16 cellular contexts compared by ENCODE assay signal in the genomic region with DNA sequence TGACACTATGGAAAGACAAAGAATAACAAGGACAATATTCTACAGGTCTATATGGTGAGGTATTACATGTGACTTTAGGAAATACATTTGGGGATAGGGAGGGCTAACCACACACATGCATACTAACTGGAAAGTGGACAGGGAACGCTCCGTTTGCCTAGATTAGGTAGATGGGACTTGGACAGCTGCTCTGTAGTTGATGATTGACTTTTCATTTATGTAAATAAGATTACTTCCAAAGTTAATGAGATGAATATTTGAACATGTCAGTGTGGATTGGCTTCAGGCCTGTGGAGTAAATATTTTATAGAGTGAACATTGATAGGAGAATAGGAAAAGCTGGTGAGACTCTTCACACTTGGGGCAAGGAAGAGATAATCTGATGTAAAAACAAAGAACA.
DNase-seq lines count a peak whose midpoint lies in the region; ATAC-seq, FAIRE-seq and TF ChIP-seq lines count a peak whose summit lies in the region.
"Had no signal": no experiment of that assay in that cellular context is flagged by ENCODE, and none has a peak within 500 bp of the region (broad histone marks: within the 10 kb centered on the region; RNA-seq: fewer than 3 reads in every experiment).

No MANE protein-coding gene starts in this region.

- H3K4me1 ChIP-seq in hepatocyte (ENCODE audit: insufficient read depth), result no peaks in the 10 kb centered on the region
- peaks cover 3 to 13% of the 10 kb centered on the region in 2 donors for H3K4me1 ChIP-seq in small intestine (ENCODE audit: control insufficient read depth in 2 of 2, insufficient read depth in 1 of 2, low read depth in 1 of 2, low read length in 1 of 2)

- peaks cover 31% of the 10 kb centered on the region for H4K20me1 ChIP-seq in hepatocyte (ENCODE audit: insufficient read depth, poor library complexity, severe bottlenecking)

- H2AFZ ChIP-seq in hepatocyte, result no peak overlapping the region

- peaks cover 97% of the 10 kb centered on the region for H3K79me2 ChIP-seq in hepatocyte

- peaks cover 80% of the 10 kb centered on the region for H3K4me1 Mint-ChIP-seq in activated CD8-positive, alpha-beta T cell treated with anti-CD3 and anti-CD28 coated beads for 36 hours (ENCODE audit: low read depth)
- H3K4me1 Mint-ChIP-seq in activated CD8-positive, alpha-beta T cell treated with anti-CD3 and anti-CD28 coated beads, Interleukin-2, amount 10 ng/mL, durations not matched to agents 7 days and 5 days (ENCODE audit: low read depth), result peaks cover 57% of the 10 kb centered on the region

- ATAC-seq in activated CD8-positive, alpha-beta T cell treated with anti-CD3 and anti-CD28 coated beads for 36 hours, result no peak
- no peak for ATAC-seq in activated CD8-positive, alpha-beta T cell treated with anti-CD3 and anti-CD28 coated beads, Interleukin-2, amount 10 ng/mL, durations not matched to agents 7 days and 5 days

- H3K27me3 ChIP-seq in hepatocyte (no peaks in the 10 kb centered on the region), small intestine (ENCODE audit: control insufficient read depth in 2 of 2, insufficient read depth in 2 of 2, low read length in 2 of 2) (no peaks in the 10 kb centered on the region)

- no peak overlapping the region for H3K4me2 ChIP-seq in hepatocyte

- H3K27ac ChIP-seq in VCaP (peak overlapping the region; percentile 56), hepatocyte (peak overlapping the region; percentile 18), small intestine (ENCODE audit: low read depth in 1 of 2, low read length in 1 of 2) (no peak overlapping the region)

- intact Hi-C loops in activated CD8-positive, alpha-beta T cell treated with anti-CD3 and anti-CD28 coated beads for 36 hours (cut with micrococcal nuclease), result no loop called here

- H3K9me3 Mint-ChIP-seq in activated CD8-positive, alpha-beta T cell treated with anti-CD3 and anti-CD28 coated beads for 36 hours, result peaks cover 13% of the 10 kb centered on the region
- H3K9me3 Mint-ChIP-seq in activated CD8-positive, alpha-beta T cell treated with anti-CD3 and anti-CD28 coated beads, Interleukin-2, amount 10 ng/mL, durations not matched to agents 7 days and 5 days (ENCODE audit: insufficient read depth), result peaks cover 6% of the 10 kb centered on the region

- no peak for DNase-seq in activated CD8-positive, alpha-beta T cell treated with anti-CD3 and anti-CD28 coated beads for 36 hours
- DNase-seq in activated CD8-positive, alpha-beta T cell treated with anti-CD3 and anti-CD28 coated beads, Interleukin-2, amount 10 ng/mL, durations not matched to agents 7 days and 5 days, result no peak
- DNase-seq in hepatocyte (ENCODE audit: low spot score) (no peak), small intestine (peak; percentile 48), GF-D8 (lab: John Stamatoyannopoulos, UW) (no peak), urothelium cell line (ENCODE audit: low spot score) (no peak)
- no peak for DNase-seq in stimulated activated CD4-positive, alpha-beta T cell treated with anti-CD3 and anti-CD28 coated beads, Interleukin-1b, Interleukin-23, amount 100 ng/mL, for 48 hours
- DNase-seq: activated naive CD4-positive, alpha-beta T cell treated with anti-CD3 and anti-CD28 coated beads, Interleukin-2, amount 50 U/mL, for 16 hours; NCI-H146; NCI-H524 treated with DMSO at 0.1 percent for 48 hours had no signal

- peak overlapping the region; percentile 71 for H3K27ac Mint-ChIP-seq in activated CD8-positive, alpha-beta T cell treated with anti-CD3 and anti-CD28 coated beads for 36 hours
- no peak overlapping the region for H3K27ac Mint-ChIP-seq in activated CD8-positive, alpha-beta T cell treated with anti-CD3 and anti-CD28 coated beads, Interleukin-2, amount 10 ng/mL, durations not matched to agents 7 days and 5 days

- H3K36me3 ChIP-seq in hepatocyte (replicated peaks; ENCODE audit: insufficient read depth, low read depth) (no peaks in the 10 kb centered on the region), small intestine (ENCODE audit: control insufficient read depth in 2 of 2, insufficient read depth in 2 of 2, low read length in 2 of 2) (peaks cover 2 to 3% of the 10 kb centered on the region in 2 donors)
- H3K36me3 ChIP-seq: HAP-1 had no signal

- no peak for TF ChIP-seq CTCF in activated CD8-positive, alpha-beta T cell treated with anti-CD3 and anti-CD28 coated beads for 36 hours (IDR thresholded peaks at IDR 0.05)
- TF ChIP-seq CTCF in VCaP (conservative IDR thresholded peaks at IDR 0.05) (no peak), hepatocyte (IDR thresholded peaks at IDR 0.05; ENCODE audit: poor library complexity) (no peak)

- POLR2A ChIA-PET in activated CD8-positive, alpha-beta T cell treated with anti-CD3 and anti-CD28 coated beads for 36 hours (lab: Charles Lee), result no interaction called here
- POLR2A ChIA-PET in activated CD8-positive, alpha-beta T cell treated with anti-CD3 and anti-CD28 coated beads, Interleukin-2, amount 10 ng/mL, durations not matched to agents 7 days and 5 days (lab: Charles Lee), result no interaction called here

- H3K9me3 ChIP-seq in hepatocyte (ENCODE audit: low read depth) (no peaks in the 10 kb centered on the region), small intestine (ENCODE audit: control insufficient read depth, low read depth) (no peaks in the 10 kb centered on the region)
- H3K9me3 ChIP-seq: HAP-1 had no signal

- CTCF ChIA-PET in activated CD8-positive, alpha-beta T cell treated with anti-CD3 and anti-CD28 coated beads for 36 hours (lab: Charles Lee), result no interaction called here
- CTCF ChIA-PET in activated CD8-positive, alpha-beta T cell treated with anti-CD3 and anti-CD28 coated beads, Interleukin-2, amount 10 ng/mL, durations not matched to agents 7 days and 5 days (lab: Charles Lee), result no interaction called here

- no peak for FAIRE-seq in small intestine (lab: Jason Lieb, UNC)
- no peak for FAIRE-seq in urothelium cell line (lab: Jason Lieb, UNC)
- FAIRE-seq: colon, D721Med had no signal

- H3K4me3 Mint-ChIP-seq in activated CD8-positive, alpha-beta T cell treated with anti-CD3 and anti-CD28 coated beads for 36 hours, result no peak overlapping the region
- no peak overlapping the region for H3K4me3 Mint-ChIP-seq in activated CD8-positive, alpha-beta T cell treated with anti-CD3 and anti-CD28 coated beads, Interleukin-2, amount 10 ng/mL, durations not matched to agents 7 days and 5 days
- H3K4me3 Mint-ChIP-seq: neural crest cell had no signal

- no peaks in the 10 kb centered on the region for H3K27me3 Mint-ChIP-seq in activated CD8-positive, alpha-beta T cell treated with anti-CD3 and anti-CD28 coated beads for 36 hours
- no peaks in the 10 kb centered on the region for H3K27me3 Mint-ChIP-seq in activated CD8-positive, alpha-beta T cell treated with anti-CD3 and anti-CD28 coated beads, Interleukin-2, amount 10 ng/mL, durations not matched to agents 7 days and 5 days (ENCODE audit: low read depth)

- peaks cover 78% of the 10 kb centered on the region for H3K36me3 Mint-ChIP-seq in activated CD8-positive, alpha-beta T cell treated with anti-CD3 and anti-CD28 coated beads for 36 hours (ENCODE audit: low read depth)
- H3K36me3 Mint-ChIP-seq in activated CD8-positive, alpha-beta T cell treated with anti-CD3 and anti-CD28 coated beads, Interleukin-2, amount 10 ng/mL, durations not matched to agents 7 days and 5 days (ENCODE audit: low read depth), result peaks cover 72% of the 10 kb centered on the region

- no peaks in the 10 kb centered on the region for H3K9me2 ChIP-seq in hepatocyte (replicated peaks; ENCODE audit: insufficient read depth)

- H3K4me3 ChIP-seq in hepatocyte (no peak overlapping the region), small intestine (ENCODE audit: low read depth in 1 of 2, low read length in 2 of 2) (no peak overlapping the region)
- H3K4me3 ChIP-seq: HAP-1, skin epidermis had no signal

- WGBS in hepatocyte (ENCODE audit: low lambda C conversion rate, missing lambda C conversion rate), result 68% methylated on average over 2 of the region's 2 CpGs
- WGBS in small intestine, 3 donors, result 19 to 60% (median 23%) methylated on average over 2 of the region's 2 CpGs

Comparison
In these comparisons a context has a peak if more than half of its experiments do, and no peak if none do; other contexts are left out.
1. H3K27ac ChIP-seq: peak in VCaP (single experiment) and hepatocyte (single experiment); none in small intestine (0 of 2).